In genomic region chr6:155530219-155530834, GRCh38 we compare ENCODE assay signal across 9 cellular contexts.
DNase-seq lines count a peak whose midpoint lies in the region; ATAC-seq and TF ChIP-seq lines count a peak whose summit lies in the region.
"Had no signal": no experiment of that assay in that cellular context is flagged by ENCODE, and none has a peak within 500 bp of the region (broad histone marks: within the 10 kb centered on the region; RNA-seq: fewer than 3 reads in every experiment).

No MANE protein-coding gene starts in this region.

- ATAC-seq in HG02610 (IDR thresholded peaks at IDR 0.05; ENCODE audit: unreplicated experiment) (peak; percentile 77), HG03196 (IDR thresholded peaks at IDR 0.05; ENCODE audit: unreplicated experiment) (no peak)
- ATAC-seq: mucosa of descending colon had no signal

- BruUV-seq in A673 (replicated peaks; lab: Mats Ljungman, UMichigan): no TSS peak

- peaks cover 29% of the 10 kb centered on the region for H3K9me3 Mint-ChIP-seq in nephron progenitor cell

- no peaks in the 10 kb centered on the region for H3K27me3 Mint-ChIP-seq in nephron progenitor cell (ENCODE audit: low read depth, poor library complexity)

- H3K36me3 ChIP-seq in A673 (ENCODE audit: insufficient read depth, low read length, poor library complexity, severe bottlenecking): no peaks in the 10 kb centered on the region
- H3K36me3 ChIP-seq in colonic mucosa: no peaks in the 10 kb centered on the region

- DNase-seq in A673 (ENCODE audit: low spot score) (peak; percentile 72), Daoy (ENCODE audit: low read depth) (peak; percentile 41), NCI-H446 treated with DMSO at 0.1 percent for 48 hours (lab: John Stamatoyannopoulos, UW) (peak; percentile 14), colonic mucosa (no peak), nephron progenitor cell (no peak), retina (no peak)

- H3K4me1 ChIP-seq in A673 (ENCODE audit: insufficient read depth, low read length, poor library complexity, severe bottlenecking) (peaks cover 20% of the 10 kb centered on the region), colonic mucosa (no peaks in the 10 kb centered on the region)

- POLR2A ChIA-PET in A673 (lab: Charles Lee; ENCODE audit: low non-redundant PET): no interaction called here

- peaks cover 6% of the 10 kb centered on the region for H3K9me3 ChIP-seq in A673 (ENCODE audit: low read depth, low read length, poor library complexity, severe bottlenecking)
- no peaks in the 10 kb centered on the region for H3K9me3 ChIP-seq in colonic mucosa

- peaks cover 8% of the 10 kb centered on the region for H3K4me1 Mint-ChIP-seq in nephron progenitor cell

- H3K27me3 ChIP-seq in A673 (replicated peaks; ENCODE audit: insufficient read depth, low read depth, low read length, poor library complexity) (no peaks in the 10 kb centered on the region), colonic mucosa (no peaks in the 10 kb centered on the region)

- no peak overlapping the region for H3K9ac ChIP-seq in colonic mucosa (ENCODE audit: low read depth in 2 of 2, low read length in 2 of 2)

- no peak overlapping the region for H3K27ac Mint-ChIP-seq in nephron progenitor cell

- intact Hi-C loops in A673 (cut with micrococcal nuclease; ENCODE audit: unreplicated experiment): loop anchor here (1.0 to 10.0 kb wide), 2 partner anchors 203 to 204 kb away; no protein-coding TSS in a partner anchor
- intact Hi-C loops in colonic mucosa (cut with DNase I): loop anchor here (5.0 kb wide), 1 partner anchor 203 kb away; no protein-coding TSS in a partner anchor

- H3K27ac ChIP-seq in A673 (ENCODE audit: low read depth, low read length, poor library complexity, severe bottlenecking) (no peak overlapping the region), colonic mucosa (no peak overlapping the region)

- CTCF ChIA-PET in A673 (lab: Charles Lee): no interaction called here

- no peak overlapping the region for H3K4me3 ChIP-seq in A673 (ENCODE audit: low read depth, low read length, poor library complexity, severe bottlenecking)
- H3K4me3 ChIP-seq in colonic mucosa: no peak overlapping the region
- H3K4me3 ChIP-seq: mucosa of descending colon had no signal

- no peak overlapping the region for H3K4me3 Mint-ChIP-seq in nephron progenitor cell

- TF ChIP-seq CTCF in A673 (conservative IDR thresholded peaks at IDR 0.05; ENCODE audit: low read depth, low read length): peak; percentile 83
- peak; percentile 40 for TF ChIP-seq CTCF in colonic mucosa (IDR thresholded peaks at IDR 0.05)
- peak; percentile 52 for TF ChIP-seq CTCF in nephron progenitor cell (IDR thresholded peaks at IDR 0.05)

- H3K36me3 Mint-ChIP-seq in nephron progenitor cell (ENCODE audit: low read depth): peaks cover 17% of the 10 kb centered on the region

Comparison
In these comparisons a context has a peak if more than half of its experiments do, and no peak if none do; other contexts are left out.
1. DNase-seq: peak in A673 (single experiment), Daoy (single experiment) and NCI-H446 treated with DMSO at 0.1 percent for 48 hours (single experiment); none in colonic mucosa (single experiment), nephron progenitor cell (single experiment) and retina (single experiment).
2. Peak in every context shown above with its lines, with median percentiles within 50 percentile points of each other: CTCF ChIP-seq.